In the genomic region with DNA sequence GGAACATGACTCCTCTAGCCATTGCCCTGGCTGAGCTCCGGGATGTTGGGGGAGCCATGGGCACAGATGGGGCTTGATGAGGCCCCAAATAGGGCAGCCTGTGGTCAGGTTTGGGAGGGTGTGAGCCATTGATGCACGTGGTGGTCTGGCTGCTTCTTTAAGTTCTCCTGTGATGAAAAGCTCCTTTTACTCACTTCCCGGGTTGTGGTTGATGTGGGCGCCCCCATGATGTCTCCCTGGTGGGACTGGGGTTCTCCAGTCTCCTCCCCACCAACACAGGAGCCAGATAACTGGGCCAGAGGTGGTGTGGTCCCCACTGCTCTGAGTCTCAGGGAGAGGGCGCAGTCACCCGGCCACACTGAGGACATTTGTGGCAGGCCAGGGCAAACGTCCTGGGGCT, we compare ENCODE assay signal across 15 cellular contexts. TPM values are rescaled to one million over a fixed set of nuclear protein-coding genes. Genes with fewer than 3 reads are reported as not detected.
DNase-seq lines count a peak whose midpoint lies in the region; ATAC-seq and TF ChIP-seq lines count a peak whose summit lies in the region.
"Had no signal": no experiment of that assay in that cellular context is flagged by ENCODE, and none has a peak within 500 bp of the region (broad histone marks: within the 10 kb centered on the region; RNA-seq: fewer than 3 reads in every experiment).

No MANE protein-coding gene starts in this region.

- no peaks in the 10 kb centered on the region for H4K20me1 ChIP-seq in hepatocyte (ENCODE audit: insufficient read depth, poor library complexity, severe bottlenecking)

- H3K4me3 ChIP-seq in hepatocyte = no peak overlapping the region
- H3K4me3 ChIP-seq: ascending aorta, ovary, PC-9, vagina had no signal

- H3K9me3 Mint-ChIP-seq in activated naive CD4-positive, alpha-beta T cell treated with anti-CD3 and anti-CD28 coated beads, Interleukin-2, amount 50 U/mL, for 72 hours = no peaks in the 10 kb centered on the region
- H3K9me3 Mint-ChIP-seq in immature natural killer cell = no peaks in the 10 kb centered on the region

- peaks cover 35% of the 10 kb centered on the region for H3K4me1 ChIP-seq in hepatocyte (ENCODE audit: insufficient read depth)

- H3K79me2 ChIP-seq in hepatocyte = no peaks in the 10 kb centered on the region

- no peak for TF ChIP-seq CTCF in hepatocyte (IDR thresholded peaks at IDR 0.05; ENCODE audit: poor library complexity)

- H3K27me3 ChIP-seq in hepatocyte = no peaks in the 10 kb centered on the region
- H3K27me3 ChIP-seq: ascending aorta, ovary, vagina had no signal

- H2AFZ ChIP-seq in hepatocyte = no peak overlapping the region
- H2AFZ ChIP-seq: PC-9 had no signal

- DNase-seq in activated naive CD4-positive, alpha-beta T cell treated with anti-CD3 and anti-CD28 coated beads, Interleukin-2, amount 50 U/mL, for 72 hours (ENCODE audit: low spot score in 2 of 2) = no peak
- DNase-seq in activated naive CD4-positive, alpha-beta T cell treated with anti-CD3 and anti-CD28 coated beads, Interleukin-2, amount 50 U/mL, for 16 hours = no peak
- peak; percentile 14 to 28 (median 25) for DNase-seq in activated CD8-positive, alpha-beta memory T cell treated with anti-CD3 and anti-CD28 coated beads for 48 hours (ENCODE audit: low read depth in 2 of 3, low spot score in 2 of 3)
- DNase-seq in immature natural killer cell = peak; percentile 36 to 57 (median 55)
- peak; percentile 67 for DNase-seq in stimulated activated naive CD8-positive, alpha-beta T cell treated with anti-CD3 and anti-CD28 coated beads, Interleukin-15, Interleukin-2, amounts not matched to agents 100 U/mL and 50 U/mL, for 24 hours
- no peak for DNase-seq in H4 (ENCODE audit: low spot score)
- no peak for DNase-seq in hepatocyte (ENCODE audit: low spot score)
- DNase-seq in NCI-H510A treated with DMSO at 0.1 percent for 48 hours (lab: John Stamatoyannopoulos, UW) = no peak
- DNase-seq: DMS153, NCI-H1105 treated with DMSO at 0.1 percent for 48 hours, NCI-H345, PC-9 had no signal

- peak in 1 of 2 donors; percentile 65 for ATAC-seq in activated naive CD4-positive, alpha-beta T cell treated with anti-CD3 and anti-CD28 coated beads, Interleukin-2, amount 50 U/mL, for 72 hours
- ATAC-seq in stimulated activated naive CD8-positive, alpha-beta T cell treated with anti-CD3 and anti-CD28 coated beads, Interleukin-15, Interleukin-2, amounts not matched to agents 100 U/mL and 50 U/mL, for 24 hours = peak; percentile 78

- 94% methylated on average over 7 of the region's 7 CpGs for WGBS in hepatocyte (ENCODE audit: low lambda C conversion rate, missing lambda C conversion rate)

- H3K27ac Mint-ChIP-seq in activated naive CD4-positive, alpha-beta T cell treated with anti-CD3 and anti-CD28 coated beads, Interleukin-2, amount 50 U/mL, for 72 hours = peak overlapping the region; percentile 16 to 31
- peak overlapping the region in 5 of 6 donors; percentile 13 to 85 (median 73) for H3K27ac Mint-ChIP-seq in immature natural killer cell

- no peak overlapping the region for H3K27ac ChIP-seq in hepatocyte
- H3K27ac ChIP-seq: ascending aorta, ovary, PC-9, vagina had no signal

- no peaks in the 10 kb centered on the region for H3K9me3 ChIP-seq in hepatocyte (ENCODE audit: low read depth)
- H3K9me3 ChIP-seq: ascending aorta, ovary, vagina had no signal

- peak overlapping the region in 1 of 5 donors; percentile 9 for H3K4me3 Mint-ChIP-seq in immature natural killer cell

- no peaks in the 10 kb centered on the region for H3K36me3 Mint-ChIP-seq in activated naive CD4-positive, alpha-beta T cell treated with anti-CD3 and anti-CD28 coated beads, Interleukin-2, amount 50 U/mL, for 72 hours
- H3K36me3 Mint-ChIP-seq in immature natural killer cell = no peaks in the 10 kb centered on the region

- H3K4me1 Mint-ChIP-seq in immature natural killer cell = peaks cover 25 to 26% of the 10 kb centered on the region in 2 donors

- H3K4me2 ChIP-seq in hepatocyte = no peak overlapping the region
- H3K4me2 ChIP-seq: PC-9 had no signal

- H3K9me2 ChIP-seq in hepatocyte (replicated peaks; ENCODE audit: insufficient read depth) = no peaks in the 10 kb centered on the region

- no peaks in the 10 kb centered on the region for H3K36me3 ChIP-seq in hepatocyte (replicated peaks; ENCODE audit: insufficient read depth, low read depth)
- H3K36me3 ChIP-seq: ascending aorta, ovary, vagina had no signal

- H3K27me3 Mint-ChIP-seq in immature natural killer cell (ENCODE audit: low read depth in 3 of 3) = peaks cover 0 to 4% (median 2%) of the 10 kb centered on the region in 3 donors

RNA-seq across cellular contexts. Expression of gene DUSP7, which starts 29.5 kb away (rescaled TPM):
- 10 to 100 TPM; 10.8 to 17.5 TPM for total RNA-seq in activated naive CD4-positive, alpha-beta T cell treated with anti-CD3 and anti-CD28 coated beads, Interleukin-2, amount 50 U/mL, for 72 hours
- polyA plus RNA-seq in immature natural killer cell (1 to 10 TPM; 1.2 to 4.3 (median 1.6) TPM), hepatocyte (5.9 and 6.4 TPM in 2 replicates)
- total RNA-seq in H4 (2014; rRNA removed; shearing (Covaris generic)) = 4.3 and 6.2 TPM in 2 replicates
- 13.1 and 13.8 TPM in 2 replicates for total RNA-seq in hepatocyte

Comparison
In these comparisons a context has a peak if more than half of its experiments do, and no peak if none do; other contexts are left out.
1. DNase-seq: peak in activated CD8-positive, alpha-beta memory T cell treated with anti-CD3 and anti-CD28 coated beads for 48 hours (3 of 3), immature natural killer cell (3 of 3) and stimulated activated naive CD8-positive, alpha-beta T cell treated with anti-CD3 and anti-CD28 coated beads, Interleukin-15, Interleukin-2, amounts not matched to agents 100 U/mL and 50 U/mL, for 24 hours (single experiment); none in activated naive CD4-positive, alpha-beta T cell treated with anti-CD3 and anti-CD28 coated beads, Interleukin-2, amount 50 U/mL, for 72 hours (0 of 2), activated naive CD4-positive, alpha-beta T cell treated with anti-CD3 and anti-CD28 coated beads, Interleukin-2, amount 50 U/mL, for 16 hours (single experiment), H4 (single experiment), hepatocyte (single experiment) and NCI-H510A treated with DMSO at 0.1 percent for 48 hours (single experiment).